Comparison of ENCODE assay signal across 8 cellular contexts in genomic region chr9:101791938-101792337, GRCh38. TPM values are rescaled to one million over a fixed set of nuclear protein-coding genes. Genes with fewer than 3 reads are reported as not detected.
A peak's percentile ranks its signal among the peaks of the same experiment; 100 is the strongest.
DNase-seq lines count a peak whose midpoint lies in the region; ATAC-seq, FAIRE-seq and TF ChIP-seq lines count a peak whose summit lies in the region.

No MANE protein-coding gene starts in this region.

- intact Hi-C loops in Panc1 (cut with micrococcal nuclease; ENCODE audit: unreplicated experiment) = no loop called here
- intact Hi-C loops in testis (cut with DNase I; ENCODE audit: low total_unique reads) = no loop called here

- in situ Hi-C loops in Panc1 (cut with HindIII; ENCODE audit: low pct_unique_long_range_greater_than_20kb, low sequenced_read_pairs) = no loop called here

- no peak overlapping the region for H3K4me3 ChIP-seq in Panc1 (ENCODE audit: low read depth in 2 of 2, low read length in 2 of 2)
- H3K4me3 ChIP-seq in fibroblast of pulmonary artery (replicated peaks; ENCODE audit: low read depth, low read length) = no peak overlapping the region
- H3K4me3 ChIP-seq in testis = no peak overlapping the region

- no peaks in the 10 kb centered on the region for H3K9me3 ChIP-seq in Panc1 (ENCODE audit: control insufficient read depth, insufficient read depth, low read depth, low read length)
- H3K9me3 ChIP-seq in testis = no peaks in the 10 kb centered on the region

- no peak for TF ChIP-seq POLR2A in testis (IDR thresholded peaks at IDR 0.05)

- ATAC-seq in Panc1 (no peak), HG02763 (IDR thresholded peaks at IDR 0.05; ENCODE audit: unreplicated experiment) (no peak), HG03378 (IDR thresholded peaks at IDR 0.05; ENCODE audit: unreplicated experiment) (no peak)

- H3K27ac ChIP-seq in Panc1 (ENCODE audit: low read length) (no peak overlapping the region), testis (no peak overlapping the region)

- H3K27me3 ChIP-seq in Panc1 (ENCODE audit: control insufficient read depth, insufficient read depth, low read length) (no peaks in the 10 kb centered on the region), testis (no peaks in the 10 kb centered on the region)

- FAIRE-seq in HTR-8/SVneo (lab: Jason Lieb, UNC) = no peak

- H3K4me1 ChIP-seq in Panc1 (ENCODE audit: control insufficient read depth, insufficient read depth, low read length) (no peaks in the 10 kb centered on the region), testis (no peaks in the 10 kb centered on the region)

- TF ChIP-seq CTCF in Panc1 (IDR thresholded peaks at IDR 0.05) (peak; percentile 43), fibroblast of pulmonary artery (IDR thresholded peaks at IDR 0.05; ENCODE audit: low read length, missing control alignments) (peak; percentile 7), testis (IDR thresholded peaks at IDR 0.05) (peak in 2 of 3 experiments; percentile 18 to 23)

- POLR2A ChIA-PET in Panc1 (lab: Charles Lee) = no interaction called here

- DNase-seq in activated CD4-positive, alpha-beta T cell treated with anti-CD3 and anti-CD28 coated beads for 48 hours = peak; percentile 30
- no peak for DNase-seq in activated CD4-positive, alpha-beta T cell treated with anti-CD3 and anti-CD28 coated beads, Interleukin-2, amount 50 U/mL, for 4 hours
- DNase-seq in HTR-8/SVneo (ENCODE audit: insufficient read length, low spot score) (peak; percentile 10), Panc1 (ENCODE audit: low read depth, low spot score) (no peak), fibroblast of pulmonary artery (ENCODE audit: low read depth) (peak; percentile 4), testis (peak; percentile 67)

- no TSS peak for BruUV-seq in Panc1 (replicated peaks; lab: Mats Ljungman, UMichigan)

- WGBS in testis, 2 donors = 34 to 41% methylated on average over 3 of the region's 3 CpGs

- H3K36me3 ChIP-seq in Panc1 (ENCODE audit: control insufficient read depth, insufficient read depth, low read length) = no peaks in the 10 kb centered on the region
- H3K36me3 ChIP-seq in testis (ENCODE audit: low read depth, missing control alignments) = no peaks in the 10 kb centered on the region

- CTCF ChIA-PET in Panc1 (lab: Charles Lee) = no interaction called here

RNA-seq across cellular contexts. Expression of gene GRIN3A, which starts 53.5 kb away (rescaled TPM):
- total RNA-seq in Panc1 (2021; ENCODE audit: unreplicated experiment) (0.03 TPM), testis (under 1 TPM; 0.16 to 0.25 TPM)
- polyA plus RNA-seq in Panc1 (2012; ENCODE audit: insufficient read length) = not detected
- polyA plus RNA-seq in testis (ENCODE audit: insufficient read depth, low read depth, low replicate concordance) = 0.79 TPM

Comparison
In these comparisons a context has a peak if more than half of its experiments do, and no peak if none do; other contexts are left out.
1. DNase-seq: peak in activated CD4-positive, alpha-beta T cell treated with anti-CD3 and anti-CD28 coated beads for 48 hours (single experiment), HTR-8/SVneo (single experiment), fibroblast of pulmonary artery (single experiment) and testis (single experiment); none in activated CD4-positive, alpha-beta T cell treated with anti-CD3 and anti-CD28 coated beads, Interleukin-2, amount 50 U/mL, for 4 hours (0 of 2) and Panc1 (single experiment).
2. Peak in every context shown above with its lines, with median percentiles within 50 percentile points of each other: CTCF ChIP-seq.